ENCODE assay signal across 3 cellular contexts in the genomic region with DNA sequence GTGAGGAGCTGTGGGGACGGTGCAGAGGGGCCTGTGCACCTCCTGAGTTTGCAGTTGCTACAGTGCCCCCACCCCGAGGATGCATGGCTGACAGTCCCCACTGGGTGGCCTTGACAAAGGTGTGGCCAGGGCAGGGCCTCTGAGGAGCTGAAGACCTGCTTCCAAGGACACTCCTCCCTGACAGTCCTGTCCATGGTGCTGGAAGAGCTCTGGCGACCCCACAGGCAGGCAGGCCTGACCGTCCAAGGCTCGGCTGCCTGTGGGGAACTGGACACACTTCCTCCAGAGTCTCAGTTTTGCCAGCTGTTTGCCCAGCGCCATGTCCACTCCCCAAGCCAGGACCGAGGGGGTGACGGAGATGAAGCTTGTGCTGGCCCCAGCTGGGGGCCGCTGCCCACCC.
TF ChIP-seq lines count a peak whose summit lies in the region.

No MANE protein-coding gene starts in this region.

TF ChIP-seq in A549, 52 proteins besides CTCF, POLR2A, EP300 and RAD21:
- TF ChIP-seq, protein P1, sequence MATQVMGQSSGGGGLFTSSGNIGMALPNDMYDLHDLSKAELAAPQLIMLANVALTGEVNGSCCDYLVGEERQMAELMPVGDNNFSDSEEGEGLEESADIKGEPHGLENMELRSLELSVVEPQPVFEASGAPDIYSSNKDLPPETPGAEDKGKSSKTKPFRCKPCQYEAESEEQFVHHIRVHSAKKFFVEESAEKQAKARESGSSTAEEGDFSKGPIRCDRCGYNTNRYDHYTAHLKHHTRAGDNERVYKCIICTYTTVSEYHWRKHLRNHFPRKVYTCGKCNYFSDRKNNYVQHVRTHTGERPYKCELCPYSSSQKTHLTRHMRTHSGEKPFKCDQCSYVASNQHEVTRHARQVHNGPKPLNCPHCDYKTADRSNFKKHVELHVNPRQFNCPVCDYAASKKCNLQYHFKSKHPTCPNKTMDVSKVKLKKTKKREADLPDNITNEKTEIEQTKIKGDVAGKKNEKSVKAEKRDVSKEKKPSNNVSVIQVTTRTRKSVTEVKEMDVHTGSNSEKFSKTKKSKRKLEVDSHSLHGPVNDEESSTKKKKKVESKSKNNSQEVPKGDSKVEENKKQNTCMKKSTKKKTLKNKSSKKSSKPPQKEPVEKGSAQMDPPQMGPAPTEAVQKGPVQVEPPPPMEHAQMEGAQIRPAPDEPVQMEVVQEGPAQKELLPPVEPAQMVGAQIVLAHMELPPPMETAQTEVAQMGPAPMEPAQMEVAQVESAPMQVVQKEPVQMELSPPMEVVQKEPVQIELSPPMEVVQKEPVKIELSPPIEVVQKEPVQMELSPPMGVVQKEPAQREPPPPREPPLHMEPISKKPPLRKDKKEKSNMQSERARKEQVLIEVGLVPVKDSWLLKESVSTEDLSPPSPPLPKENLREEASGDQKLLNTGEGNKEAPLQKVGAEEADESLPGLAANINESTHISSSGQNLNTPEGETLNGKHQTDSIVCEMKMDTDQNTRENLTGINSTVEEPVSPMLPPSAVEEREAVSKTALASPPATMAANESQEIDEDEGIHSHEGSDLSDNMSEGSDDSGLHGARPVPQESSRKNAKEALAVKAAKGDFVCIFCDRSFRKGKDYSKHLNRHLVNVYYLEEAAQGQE (IDR thresholded peaks at IDR 0.05): peak; percentile 86
- TF ChIP-seq, protein P2, sequence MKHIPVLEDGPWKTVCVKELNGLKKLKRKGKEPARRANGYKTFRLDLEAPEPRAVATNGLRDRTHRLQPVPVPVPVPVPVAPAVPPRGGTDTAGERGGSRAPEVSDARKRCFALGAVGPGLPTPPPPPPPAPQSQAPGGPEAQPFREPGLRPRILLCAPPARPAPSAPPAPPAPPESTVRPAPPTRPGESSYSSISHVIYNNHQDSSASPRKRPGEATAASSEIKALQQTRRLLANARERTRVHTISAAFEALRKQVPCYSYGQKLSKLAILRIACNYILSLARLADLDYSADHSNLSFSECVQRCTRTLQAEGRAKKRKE (CRISPR knock-in tag; IDR thresholded peaks at IDR 0.05; ENCODE audit: low read depth): no peak

TF ChIP-seq in IMR-90, 13 proteins besides CTCF, POLR2A, EP300 and RAD21:
- TF ChIP-seq CEBPB (IDR thresholded peaks at IDR 0.05; ENCODE audit: low read depth, low read length) (no peak), RCOR1 (IDR thresholded peaks at IDR 0.05; ENCODE audit: insufficient replicate concordance, low read length) (no peak), MXI1 (IDR thresholded peaks at IDR 0.05; ENCODE audit: borderline replicate concordance, low read depth, low read length) (no peak), CHD1 (IDR thresholded peaks at IDR 0.05; ENCODE audit: low read depth, low read length) (no peak), NFE2L2 (IDR thresholded peaks at IDR 0.05; ENCODE audit: low read depth, low read length) (no peak), RFX5 (IDR thresholded peaks at IDR 0.05; ENCODE audit: low read depth, low read length) (no peak), MAZ (IDR thresholded peaks at IDR 0.05; ENCODE audit: borderline replicate concordance, low read depth, low read length) (no peak), BHLHE40 (IDR thresholded peaks at IDR 0.05; ENCODE audit: low read depth, low read length) (no peak), FOS (IDR thresholded peaks at IDR 0.05; ENCODE audit: low read depth, low read length) (no peak), SMC3 (IDR thresholded peaks at IDR 0.05; ENCODE audit: low read depth, low read length) (no peak), MAFK (IDR thresholded peaks at IDR 0.05; ENCODE audit: low read depth, low read length) (no peak)
- TF ChIP-seq, protein P3, sequence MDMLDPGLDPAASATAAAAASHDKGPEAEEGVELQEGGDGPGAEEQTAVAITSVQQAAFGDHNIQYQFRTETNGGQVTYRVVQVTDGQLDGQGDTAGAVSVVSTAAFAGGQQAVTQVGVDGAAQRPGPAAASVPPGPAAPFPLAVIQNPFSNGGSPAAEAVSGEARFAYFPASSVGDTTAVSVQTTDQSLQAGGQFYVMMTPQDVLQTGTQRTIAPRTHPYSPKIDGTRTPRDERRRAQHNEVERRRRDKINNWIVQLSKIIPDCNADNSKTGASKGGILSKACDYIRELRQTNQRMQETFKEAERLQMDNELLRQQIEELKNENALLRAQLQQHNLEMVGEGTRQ (IDR thresholded peaks at IDR 0.05; ENCODE audit: low read depth, low read length): no peak
- TF ChIP-seq, protein P4, sequence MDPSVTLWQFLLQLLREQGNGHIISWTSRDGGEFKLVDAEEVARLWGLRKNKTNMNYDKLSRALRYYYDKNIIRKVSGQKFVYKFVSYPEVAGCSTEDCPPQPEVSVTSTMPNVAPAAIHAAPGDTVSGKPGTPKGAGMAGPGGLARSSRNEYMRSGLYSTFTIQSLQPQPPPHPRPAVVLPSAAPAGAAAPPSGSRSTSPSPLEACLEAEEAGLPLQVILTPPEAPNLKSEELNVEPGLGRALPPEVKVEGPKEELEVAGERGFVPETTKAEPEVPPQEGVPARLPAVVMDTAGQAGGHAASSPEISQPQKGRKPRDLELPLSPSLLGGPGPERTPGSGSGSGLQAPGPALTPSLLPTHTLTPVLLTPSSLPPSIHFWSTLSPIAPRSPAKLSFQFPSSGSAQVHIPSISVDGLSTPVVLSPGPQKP (IDR thresholded peaks at IDR 0.05; ENCODE audit: borderline replicate concordance, low read depth, low read length): no peak

TF ChIP-seq in GM12878, 131 proteins besides CTCF, POLR2A, EP300 and RAD21:
- TF ChIP-seq RELA (IDR thresholded peaks at IDR 0.05; ENCODE audit: borderline replicate concordance, partially characterized antibody): no peak
- TF ChIP-seq, protein P1 (IDR thresholded peaks at IDR 0.05; ENCODE audit: low read depth, low read length): peak; percentile 53; the same call in 1 of the 2 replicates
TF ChIP-seq in GM12878: peak in this region for 1.
